ENCODE assay signal across 28 cellular contexts in genomic region chr1:91575909-91576519, GRCh38.
DNase-seq lines count a peak whose midpoint lies in the region; ATAC-seq, FAIRE-seq and TF ChIP-seq lines count a peak whose summit lies in the region.
"Had no signal": no experiment of that assay in that cellular context is flagged by ENCODE, and none has a peak within 500 bp of the region (broad histone marks: within the 10 kb centered on the region; RNA-seq: fewer than 3 reads in every experiment).

No MANE protein-coding gene starts in this region.

- peak overlapping the region; percentile 67 for H3K4me2 ChIP-seq in Loucy (ENCODE audit: low read depth, low read length, poor library complexity, severe bottlenecking)

- peaks cover 20 to 31% (median 25%) of the 10 kb centered on the region in 4 donors for H3K4me1 Mint-ChIP-seq in CD4-positive, alpha-beta memory T cell
- peaks cover 40% of the 10 kb centered on the region for H3K4me1 Mint-ChIP-seq in activated B cell treated with CpG ODN at 0.5 μM for 24 hours
- H3K4me1 Mint-ChIP-seq in nephron progenitor cell, result peaks cover 37% of the 10 kb centered on the region

- peaks cover 16% of the 10 kb centered on the region for H3K4me1 ChIP-seq in CD4-positive, alpha-beta memory T cell (ENCODE audit: insufficient read depth, low read length)
- peaks cover 22% of the 10 kb centered on the region for H3K4me1 ChIP-seq in Loucy (ENCODE audit: insufficient read depth, low read length, poor library complexity, severe bottlenecking)
- H3K4me1 ChIP-seq: body of pancreas, uterus had no signal

- DNase-seq in CD4-positive, alpha-beta memory T cell, result no peak
- DNase-seq in activated B cell treated with CpG ODN at 0.5 μM for 24 hours (no peak), nephron progenitor cell (no peak), H54 (ENCODE audit: insufficient read length, low spot score) (no peak), NCI-H1417 (lab: John Stamatoyannopoulos, UW) (no peak)
- no peak for DNase-seq in activated CD4-positive, alpha-beta T cell treated with anti-CD3 and anti-CD28 coated beads for 1 hour
- DNase-seq in stimulated activated CD4-positive, alpha-beta T cell treated with anti-CD3 and anti-CD28 coated beads, Interleukin-4, amount 100 ng/mL, for 1 hour, result no peak
- DNase-seq: activated CD4-positive, alpha-beta memory T cell treated with anti-CD3 and anti-CD28 coated beads, Interleukin-2, amount 10 ng/mL, durations not matched to agents 7 days and 5 days; activated effector memory CD4-positive, alpha-beta T cell treated with anti-CD3 and anti-CD28 coated beads, Interleukin-2, amount 50 U/mL, for 16 hours; activated T-cell treated with anti-CD3 and anti-CD28 coated beads for 4 hours; body of pancreas; GM23248; heart left ventricle; left colon; mesendoderm; NCI-H2081; NCI-H345; NCI-H774; OCI-M1; Right ventricle myocardium superior; small intestine; stimulated activated CD4-positive, alpha-beta T cell treated with anti-CD3 and anti-CD28 coated beads, Interleukin-2, amount 100 ng/mL, for 24 hours; uterus had no signal

- no peaks in the 10 kb centered on the region for H3K36me3 ChIP-seq in CD4-positive, alpha-beta memory T cell (ENCODE audit: insufficient read depth, low read length)
- no peaks in the 10 kb centered on the region for H3K36me3 ChIP-seq in Loucy (ENCODE audit: insufficient read depth, low read length)
- H3K36me3 ChIP-seq: heart left ventricle, uterus had no signal

- peaks cover 0 to 1% (median 0%) of the 10 kb centered on the region in 8 donors for H3K9me3 Mint-ChIP-seq in CD4-positive, alpha-beta memory T cell
- H3K9me3 Mint-ChIP-seq in activated B cell treated with CpG ODN at 0.5 μM for 24 hours, result no peaks in the 10 kb centered on the region
- H3K9me3 Mint-ChIP-seq in nephron progenitor cell, result no peaks in the 10 kb centered on the region

- POLR2A ChIA-PET in CD4-positive, alpha-beta memory T cell (lab: Charles Lee; ENCODE audit: partially characterized antibody), result interaction anchor here (0.8 to 2.0 kb wide), 3 partner anchors 10 to 19 kb away, joined by 3 to 8 read pairs (median 6); no protein-coding TSS in a partner anchor
- POLR2A ChIA-PET in activated B cell treated with CpG ODN at 0.5 μM for 24 hours (lab: Charles Lee), result no interaction called here

- no peaks in the 10 kb centered on the region for H4K20me1 ChIP-seq in Loucy (ENCODE audit: insufficient read depth, low read length, poor library complexity, severe bottlenecking)

- no peak overlapping the region for H3K4me3 ChIP-seq in CD4-positive, alpha-beta memory T cell (ENCODE audit: low read length in 2 of 2)
- H3K4me3 ChIP-seq in Loucy (ENCODE audit: low read length, poor library complexity, severe bottlenecking), result peak overlapping the region; percentile 30
- H3K4me3 ChIP-seq: body of pancreas, GM23248, heart left ventricle, uterus had no signal

- peak overlapping the region; percentile 28 for H2AFZ ChIP-seq in Loucy (ENCODE audit: low read length)

- no peak for ATAC-seq in activated B cell treated with CpG ODN at 0.5 μM for 24 hours (ENCODE audit: low read depth)
- ATAC-seq: activated CD4-positive, CD25-positive, alpha-beta regulatory T cell treated with anti-CD3 and anti-CD28 coated beads, Interleukin-2, amount 50 U/mL, for 24 hours; body of pancreas; left colon had no signal

- no peak for TF ChIP-seq POLR2A in H54 (IDR thresholded peaks at IDR 0.05; ENCODE audit: low read depth, low read length)

- CTCF ChIA-PET in CD4-positive, alpha-beta memory T cell (lab: Charles Lee; ENCODE audit: partially characterized antibody), result no interaction called here
- CTCF ChIA-PET in activated B cell treated with CpG ODN at 0.5 μM for 24 hours (lab: Charles Lee), result no interaction called here

- no peaks in the 10 kb centered on the region for H3K9me2 ChIP-seq in Loucy (replicated peaks; ENCODE audit: low read depth, low read length)

- H3K27ac Mint-ChIP-seq in CD4-positive, alpha-beta memory T cell, result peak overlapping the region in 5 of 7 donors; percentile 0 to 49 (median 8)
- H3K27ac Mint-ChIP-seq in activated B cell treated with CpG ODN at 0.5 μM for 24 hours (no peak overlapping the region), nephron progenitor cell (peak overlapping the region; percentile 1)
- H3K27ac Mint-ChIP-seq: activated CD4-positive, alpha-beta memory T cell treated with anti-CD3 and anti-CD28 coated beads, Interleukin-2, amount 10 ng/mL, durations not matched to agents 7 days and 5 days; CD14-positive monocyte had no signal

- H3K27me3 Mint-ChIP-seq in CD4-positive, alpha-beta memory T cell, result no peaks in the 10 kb centered on the region
- H3K27me3 Mint-ChIP-seq in activated B cell treated with CpG ODN at 0.5 μM for 24 hours, result peaks cover 8% of the 10 kb centered on the region
- H3K27me3 Mint-ChIP-seq in nephron progenitor cell (ENCODE audit: low read depth, poor library complexity), result peaks cover 5% of the 10 kb centered on the region

- no peaks in the 10 kb centered on the region for H3F3A ChIP-seq in Loucy (ENCODE audit: low read depth)

- no peak overlapping the region for H3K9ac ChIP-seq in Loucy (ENCODE audit: low read depth, low read length, poor library complexity, severe bottlenecking)
- H3K9ac ChIP-seq: GM23248 had no signal

- intact Hi-C loops in CD4-positive, alpha-beta memory T cell (cut with micrococcal nuclease), result loop anchor here (2.0 kb wide), 1 partner anchor 19 kb away; no protein-coding TSS in a partner anchor
- intact Hi-C loops in activated B cell treated with CpG ODN at 0.5 μM for 24 hours (cut with micrococcal nuclease), result no loop called here

- H3K27me3 ChIP-seq in CD4-positive, alpha-beta memory T cell (ENCODE audit: insufficient read depth, low read length), result no peaks in the 10 kb centered on the region
- H3K27me3 ChIP-seq in Loucy (ENCODE audit: insufficient read depth, low read length, poor library complexity, severe bottlenecking), result no peaks in the 10 kb centered on the region
- H3K27me3 ChIP-seq: body of pancreas, heart left ventricle, uterus had no signal

- H3K4me3 Mint-ChIP-seq in CD4-positive, alpha-beta memory T cell, result peak overlapping the region in 4 of 8 donors; percentile 3 to 14 (median 8)
- peak overlapping the region; percentile 5 for H3K4me3 Mint-ChIP-seq in activated B cell treated with CpG ODN at 0.5 μM for 24 hours
- no peak overlapping the region for H3K4me3 Mint-ChIP-seq in nephron progenitor cell
- H3K4me3 Mint-ChIP-seq: activated CD4-positive, alpha-beta memory T cell treated with anti-CD3 and anti-CD28 coated beads, Interleukin-2, amount 10 ng/mL, durations not matched to agents 7 days and 5 days had no signal

- TF ChIP-seq CTCF in Loucy (conservative IDR thresholded peaks at IDR 0.05; ENCODE audit: low read length), result no peak
- TF ChIP-seq CTCF in activated B cell treated with CpG ODN at 0.5 μM for 24 hours (IDR thresholded peaks at IDR 0.05), result no peak
- TF ChIP-seq CTCF in nephron progenitor cell (IDR thresholded peaks at IDR 0.05), result no peak

- H3K9me3 ChIP-seq in CD4-positive, alpha-beta memory T cell (ENCODE audit: control insufficient read depth in 1 of 2, low read length in 2 of 2), result no peaks in the 10 kb centered on the region
- no peaks in the 10 kb centered on the region for H3K9me3 ChIP-seq in Loucy (ENCODE audit: insufficient read depth, low read depth, low read length)
- H3K9me3 ChIP-seq: body of pancreas, heart left ventricle, uterus had no signal

- no peak for FAIRE-seq in H54 (lab: Jason Lieb, UNC)
- FAIRE-seq: GM18507, HTR-8/SVneo, small intestine had no signal

- no peaks in the 10 kb centered on the region for H3K36me3 Mint-ChIP-seq in CD4-positive, alpha-beta memory T cell
- H3K36me3 Mint-ChIP-seq in activated B cell treated with CpG ODN at 0.5 μM for 24 hours (ENCODE audit: low read depth) (no peaks in the 10 kb centered on the region), nephron progenitor cell (ENCODE audit: low read depth) (no peaks in the 10 kb centered on the region)

- H3K79me2 ChIP-seq in Loucy (ENCODE audit: insufficient read depth, low read length), result no peaks in the 10 kb centered on the region

- no peak overlapping the region for H3K27ac ChIP-seq in CD4-positive, alpha-beta memory T cell (ENCODE audit: low read depth, low read length)
- H3K27ac ChIP-seq: body of pancreas, GM23248 had no signal
